In genomic region chr1:96515430-96515829, GRCh38 we compare ENCODE assay signal across 15 cellular contexts.
DNase-seq lines count a peak whose midpoint lies in the region; ATAC-seq and FAIRE-seq lines count a peak whose summit lies in the region.
"Had no signal": no experiment of that assay in that cellular context is flagged by ENCODE, and none has a peak within 500 bp of the region (broad histone marks: within the 10 kb centered on the region; RNA-seq: fewer than 3 reads in every experiment).

No MANE protein-coding gene starts in this region.

- peak; percentile 9 for DNase-seq in GM18507 (ENCODE audit: extremely low spot score, insufficient read length, low read depth)
- DNase-seq in activated CD4-positive, alpha-beta T cell treated with anti-CD3 and anti-CD28 coated beads for 36 hours, result no peak
- no peak for DNase-seq in NCI-H526 (lab: John Stamatoyannopoulos, UW)
- DNase-seq in nucleus accumbens (lab: John Stamatoyannopoulos, UW), result no peak
- DNase-seq in activated CD8-positive, alpha-beta memory T cell treated with anti-CD3 and anti-CD28 coated beads, Interleukin-2, amount 50 U/mL, for 4 hours, result no peak
- DNase-seq: activated CD4-positive, alpha-beta T cell treated with anti-CD3 and anti-CD28 coated beads for 4 hours; DMS153; heart right ventricle; left ventricle myocardium inferior; NCI-H524 treated with DMSO at 0.1 percent for 48 hours; upper lobe of left lung had no signal

- no peak overlapping the region for H3K4me3 Mint-ChIP-seq in activated CD4-positive, alpha-beta T cell treated with anti-CD3 and anti-CD28 coated beads for 36 hours
- H3K4me3 Mint-ChIP-seq: brain had no signal

- no peaks in the 10 kb centered on the region for H3K4me1 Mint-ChIP-seq in activated CD4-positive, alpha-beta T cell treated with anti-CD3 and anti-CD28 coated beads for 36 hours

- no peak overlapping the region for H3K27ac Mint-ChIP-seq in activated CD4-positive, alpha-beta T cell treated with anti-CD3 and anti-CD28 coated beads for 36 hours
- H3K27ac Mint-ChIP-seq: brain had no signal

- no peaks in the 10 kb centered on the region for H3K36me3 Mint-ChIP-seq in activated CD4-positive, alpha-beta T cell treated with anti-CD3 and anti-CD28 coated beads for 36 hours (ENCODE audit: low read depth)
- H3K36me3 Mint-ChIP-seq: brain had no signal

- peak; percentile 95 for ATAC-seq in GM19463 (IDR thresholded peaks at IDR 0.05; ENCODE audit: unreplicated experiment)
- peak; percentile 83 for ATAC-seq in HG02852 (IDR thresholded peaks at IDR 0.05; ENCODE audit: unreplicated experiment)
- ATAC-seq in HG03442 (IDR thresholded peaks at IDR 0.05; ENCODE audit: unreplicated experiment), result peak; percentile 77
- ATAC-seq in activated CD4-positive, alpha-beta T cell treated with anti-CD3 and anti-CD28 coated beads for 36 hours, result no peak
- ATAC-seq: heart right ventricle had no signal

- CTCF ChIA-PET in activated CD4-positive, alpha-beta T cell treated with anti-CD3 and anti-CD28 coated beads for 36 hours (lab: Charles Lee), result no interaction called here

- intact Hi-C loops in activated CD4-positive, alpha-beta T cell treated with anti-CD3 and anti-CD28 coated beads for 36 hours (cut with DNase I, micrococcal nuclease), result no loop called here

- POLR2A ChIA-PET in activated CD4-positive, alpha-beta T cell treated with anti-CD3 and anti-CD28 coated beads for 36 hours (lab: Charles Lee), result no interaction called here

- peak; percentile 72 for FAIRE-seq in GM18507 (lab: Jason Lieb, UNC)

- no peaks in the 10 kb centered on the region for H3K9me3 Mint-ChIP-seq in activated CD4-positive, alpha-beta T cell treated with anti-CD3 and anti-CD28 coated beads for 36 hours (ENCODE audit: low read depth)

- no peaks in the 10 kb centered on the region for H3K27me3 Mint-ChIP-seq in activated CD4-positive, alpha-beta T cell treated with anti-CD3 and anti-CD28 coated beads for 36 hours
- H3K27me3 Mint-ChIP-seq: brain had no signal
